Comparison of ENCODE assay signal across 33 cellular contexts in genomic region chr13:69094485-69094884, GRCh38.
"Had no signal": no experiment of that assay in that cellular context is flagged by ENCODE, and none has a peak within 500 bp of the region (broad histone marks: within the 10 kb centered on the region; RNA-seq: fewer than 3 reads in every experiment).

No MANE protein-coding gene starts in this region.

- H3K4me1 ChIP-seq: adrenal gland, body of pancreas, breast epithelium had no signal

- ATAC-seq: activated CD8-positive, alpha-beta T cell treated with anti-CD3 and anti-CD28 coated beads for 36 hours; activated naive CD4-positive, alpha-beta T cell treated with anti-CD3 and anti-CD28 coated beads, Interleukin-2, amount 50 U/mL, for 72 hours; activated T-cell treated with anti-CD3 and anti-CD28 coated beads, Interleukin-2, amount 50 U/mL, for 4 hours; activated T-cell treated with anti-CD3 and anti-CD28 coated beads, Interleukin-2, amount 50 U/mL, for 72 hours; activated T-helper 17 cell treated with anti-CD3 and anti-CD28 coated beads, Interleukin-2, amount 50 U/mL, for 72 hours; body of pancreas had no signal

- H3K4me3 ChIP-seq: adrenal gland, body of pancreas, breast epithelium had no signal

- H3K27ac ChIP-seq: adrenal gland, body of pancreas, brain microvascular endothelial cell, breast epithelium, VCaP had no signal

- H3K27me3 ChIP-seq: adrenal gland, body of pancreas, brain microvascular endothelial cell, breast epithelium had no signal

- DNase-seq: activated B cell treated with CpG ODN at 0.5 μM for 24 hours; activated CD4-positive, alpha-beta memory T cell treated with anti-CD3 and anti-CD28 coated beads for 36 hours; activated CD4-positive, alpha-beta T cell treated with anti-CD3 and anti-CD28 coated beads for 4 hours; activated CD4-positive, alpha-beta T cell treated with anti-CD3 and anti-CD28 coated beads, Interleukin-2, amount 10 ng/mL, durations not matched to agents 24 days and 14 days; activated CD4-positive, alpha-beta T cell treated with anti-CD3 and anti-CD28 coated beads, Interleukin-2, amount 50 U/mL, for 1 hour; activated CD4-positive, alpha-beta T cell treated with anti-CD3 and anti-CD28 coated beads, Interleukin-2, amount 50 U/mL, for 4 hours; activated CD4-positive, CD25-positive, alpha-beta regulatory T cell treated with anti-CD3 and anti-CD28 coated beads, Interleukin-2, amount 50 U/mL, for 72 hours; activated CD8-positive, alpha-beta memory T cell treated with anti-CD3 and anti-CD28 coated beads, Interleukin-2, amount 50 U/mL, for 4 hours; activated CD8-positive, alpha-beta T cell treated with anti-CD3 and anti-CD28 coated beads for 36 hours; activated effector memory CD4-positive, alpha-beta T cell treated with anti-CD3 and anti-CD28 coated beads, Interleukin-2, amount 50 U/mL, for 16 hours; activated gamma-delta T cell treated with Interleukin-2 at 50 U/mL for 16 hours; activated naive CD4-positive, alpha-beta T cell; activated naive CD4-positive, alpha-beta T cell treated with anti-CD3 and anti-CD28 coated beads for 36 hours; activated naive CD4-positive, alpha-beta T cell treated with anti-CD3 and anti-CD28 coated beads, Interleukin-2, amount 50 U/mL, for 16 hours; activated naive CD8-positive, alpha-beta T cell treated with anti-CD3 and anti-CD28 coated beads for 36 hours; activated T-cell treated with anti-CD3 and anti-CD28 coated beads for 4 hours; activated T-cell treated with anti-CD3 and anti-CD28 coated beads, Interleukin-2, amount 50 U/mL, for 1 hour; activated T-cell treated with anti-CD3 and anti-CD28 coated beads, Interleukin-2, amount 50 U/mL, for 4 hours; activated T-cell treated with anti-CD3 and anti-CD28 coated beads, Interleukin-2, amount 50 U/mL, for 72 hours; adrenal gland; amniotic stem cell; aorta; body of pancreas; brain microvascular endothelial cell; central memory CD4-positive, alpha-beta T cell; T-helper 2 cell; T-helper 9 cell had no signal

- H3K9me3 ChIP-seq: adrenal gland, body of pancreas, breast epithelium had no signal

- H3K36me3 ChIP-seq: adrenal gland, brain microvascular endothelial cell had no signal

- FAIRE-seq: astrocyte, TTC549 had no signal
